ENCODE assay signal across 8 cellular contexts in genomic region chr12:96719671-96720362, GRCh38.
DNase-seq lines count a peak whose midpoint lies in the region; ATAC-seq and TF ChIP-seq lines count a peak whose summit lies in the region.

No MANE protein-coding gene starts in this region.

- intact Hi-C loops in MCF 10A (cut with micrococcal nuclease) = no loop called here

- peak; percentile 26 for DNase-seq in CD1c-positive myeloid dendritic cell (ENCODE audit: extremely low spot score)
- peak; percentile 78 for DNase-seq in NCI-H69 (lab: John Stamatoyannopoulos, UW)
- peak; percentile 31 for DNase-seq in MCF 10A (ENCODE audit: unreplicated experiment)
- DNase-seq in foreskin keratinocyte = no peak
- DNase-seq in cerebellar cortex (ENCODE audit: low spot score) = no peak

- ATAC-seq in GM18907 (IDR thresholded peaks at IDR 0.05; ENCODE audit: unreplicated experiment) (peak; percentile 95), HG03108 (IDR thresholded peaks at IDR 0.05; ENCODE audit: unreplicated experiment) (peak; percentile 98), foreskin keratinocyte (no peak)

- H3K27me3 ChIP-seq in mucosa of stomach (ENCODE audit: control insufficient read depth, insufficient read depth, low read length) (no peaks in the 10 kb centered on the region), foreskin keratinocyte (no peaks in the 10 kb centered on the region)

- H3K4me3 ChIP-seq in mucosa of stomach (ENCODE audit: low read length) = peak overlapping the region; percentile 6

- no peak overlapping the region for H3K27ac ChIP-seq in foreskin keratinocyte

- H3K36me3 Mint-ChIP-seq in MCF 10A (ENCODE audit: insufficient read depth, unreplicated experiment) = no peaks in the 10 kb centered on the region

- H3K36me3 ChIP-seq in mucosa of stomach (ENCODE audit: control insufficient read depth, insufficient read depth, low read length) = no peaks in the 10 kb centered on the region

- peak overlapping the region; percentile 65 for H3K27ac Mint-ChIP-seq in MCF 10A (ENCODE audit: low read depth, unreplicated experiment)

- peaks cover 6% of the 10 kb centered on the region for H3K4me1 Mint-ChIP-seq in MCF 10A (ENCODE audit: insufficient read depth, unreplicated experiment)

- peak overlapping the region; percentile 35 for H3K9ac ChIP-seq in mucosa of stomach (ENCODE audit: low read length)

- no peaks in the 10 kb centered on the region for H3K9me3 Mint-ChIP-seq in MCF 10A (ENCODE audit: unreplicated experiment)

- H3K4me3 Mint-ChIP-seq in MCF 10A (ENCODE audit: unreplicated experiment) = peak overlapping the region; percentile 66

- no peaks in the 10 kb centered on the region for H3K9me3 ChIP-seq in mucosa of stomach (ENCODE audit: control insufficient read depth, low read length)

- no peaks in the 10 kb centered on the region for H3K4me1 ChIP-seq in mucosa of stomach (ENCODE audit: control insufficient read depth, insufficient read depth, low read length)
- no peaks in the 10 kb centered on the region for H3K4me1 ChIP-seq in foreskin keratinocyte

- CTCF ChIA-PET in MCF 10A (lab: Yijun Ruan, JAX) = interaction anchor here (1.5 to 1.9 kb wide), 2 partner anchors 17 to 265 kb away, joined by 3 to 5 read pairs; no protein-coding TSS in a partner anchor

- POLR2A ChIA-PET in MCF 10A (lab: Yijun Ruan, JAX) = interaction anchor here (1.4 kb wide), 1 partner anchor 31 kb away, joined by 6 read pairs; no protein-coding TSS in a partner anchor

- no peak for TF ChIP-seq CTCF in MCF 10A (IDR thresholded peaks at IDR 0.05; ENCODE audit: unreplicated experiment)
- TF ChIP-seq CTCF in foreskin keratinocyte (conservative IDR thresholded peaks at IDR 0.05) = no peak

- BruUV-seq in MCF 10A (replicated peaks; lab: Mats Ljungman, UMichigan) = no TSS peak

- H3K27me3 Mint-ChIP-seq in MCF 10A (ENCODE audit: insufficient read depth, unreplicated experiment) = no peaks in the 10 kb centered on the region

Comparison
In these comparisons a context has a peak if more than half of its experiments do, and no peak if none do; other contexts are left out.
1. DNase-seq: peak in CD1c-positive myeloid dendritic cell (single experiment), NCI-H69 (single experiment) and MCF 10A (single experiment); none in foreskin keratinocyte (0 of 2) and cerebellar cortex (single experiment).